8 cellular contexts compared by ENCODE assay signal in the genomic region with DNA sequence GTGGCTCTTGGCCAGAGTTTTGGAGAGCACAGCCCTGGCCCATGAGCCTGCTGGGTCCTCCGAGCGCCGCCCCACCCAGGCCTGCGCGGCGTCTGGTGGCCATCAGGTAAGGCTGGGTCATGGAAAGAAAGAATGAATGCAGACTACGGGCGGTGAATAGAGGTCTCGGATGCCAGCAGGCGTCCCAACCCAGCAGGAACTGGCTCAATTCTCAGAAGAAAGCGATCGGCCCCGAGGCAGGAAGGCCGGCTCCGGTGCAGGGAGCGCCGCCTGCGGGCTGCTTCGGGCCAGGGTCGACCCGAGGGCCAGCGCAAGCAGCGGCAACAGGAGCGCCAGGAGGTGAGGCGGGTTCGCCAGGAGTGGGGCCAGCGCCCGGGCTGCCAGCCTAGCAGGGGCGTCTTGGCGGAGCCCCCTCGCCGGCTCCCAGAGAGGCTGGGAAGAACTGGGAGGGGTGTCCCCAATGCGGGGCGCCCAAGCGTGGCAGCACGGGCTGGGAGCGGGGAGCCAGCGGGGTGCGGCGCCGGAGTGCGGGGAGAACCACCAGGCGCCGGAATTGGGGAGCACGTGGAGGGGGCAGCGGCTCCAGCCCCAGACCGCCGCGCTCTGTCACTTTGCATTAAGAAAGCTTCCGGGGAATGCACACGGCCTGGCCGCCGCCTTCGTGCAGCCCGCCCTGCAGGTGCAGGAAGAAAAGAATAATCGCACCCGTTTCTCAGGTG. TPM values are rescaled to one million over a fixed set of nuclear protein-coding genes. Genes with fewer than 3 reads are reported as not detected.
DNase-seq lines count a peak whose midpoint lies in the region; ATAC-seq, FAIRE-seq and TF ChIP-seq lines count a peak whose summit lies in the region.

No MANE protein-coding gene starts in this region.

- H3K4me3 ChIP-seq in A673 (ENCODE audit: low read depth, low read length, poor library complexity, severe bottlenecking) (peak overlapping the region; percentile 49), SU-DHL-6 (ENCODE audit: insufficient read depth, low read length, poor library complexity, severe bottlenecking) (no peak overlapping the region), skeletal muscle cell (ENCODE audit: low read depth, low read length) (peak overlapping the region; percentile 11)

- no peaks in the 10 kb centered on the region for H3K9me3 Mint-ChIP-seq in glutamatergic neuron (ENCODE audit: unreplicated experiment)

- peak overlapping the region; percentile 80 for H3K4me3 Mint-ChIP-seq in glutamatergic neuron (ENCODE audit: unreplicated experiment)

- TF ChIP-seq CTCF in A673 (conservative IDR thresholded peaks at IDR 0.05; ENCODE audit: low read depth, low read length) (peak; percentile 53), SU-DHL-6 (IDR thresholded peaks at IDR 0.05; ENCODE audit: insufficient read depth, low read length, poor library complexity, severe bottlenecking) (no peak), glutamatergic neuron (IDR thresholded peaks at IDR 0.05; ENCODE audit: partially characterized antibody, unreplicated experiment) (no peak)

- H3K27me3 Mint-ChIP-seq in glutamatergic neuron (ENCODE audit: unreplicated experiment): peaks cover 3% of the 10 kb centered on the region

- intact Hi-C loops in A673 (cut with micrococcal nuclease; ENCODE audit: unreplicated experiment): no loop called here

- CTCF ChIA-PET in A673 (lab: Charles Lee): interaction anchor here (0.6 kb wide), 1 partner anchor 153 kb away, joined by 4 read pairs; no protein-coding TSS in a partner anchor

- no peaks in the 10 kb centered on the region for H3F3A ChIP-seq in SU-DHL-6 (ENCODE audit: insufficient read depth)

- FAIRE-seq in GM12891 (lab: Jason Lieb, UNC): no peak

- POLR2A ChIA-PET in A673 (lab: Charles Lee; ENCODE audit: low non-redundant PET): no interaction called here

- no peaks in the 10 kb centered on the region for H3K9me2 ChIP-seq in SU-DHL-6 (replicated peaks; ENCODE audit: insufficient read depth, low read length)

- H3K27ac Mint-ChIP-seq in glutamatergic neuron (ENCODE audit: unreplicated experiment): no peak overlapping the region

- no peak for ATAC-seq in GM18502 (IDR thresholded peaks at IDR 0.05; ENCODE audit: poor library complexity, unreplicated experiment)
- no peak for ATAC-seq in GM19328 (IDR thresholded peaks at IDR 0.05; ENCODE audit: unreplicated experiment)
- no peak for ATAC-seq in HG03039 (IDR thresholded peaks at IDR 0.05; ENCODE audit: unreplicated experiment)

- no peaks in the 10 kb centered on the region for H4K20me1 ChIP-seq in SU-DHL-6 (ENCODE audit: low read depth, low read length)

- no peaks in the 10 kb centered on the region for H3K4me1 Mint-ChIP-seq in glutamatergic neuron (ENCODE audit: low read depth, unreplicated experiment)

- H3K4me1 ChIP-seq in A673 (ENCODE audit: insufficient read depth, low read length, poor library complexity, severe bottlenecking): no peaks in the 10 kb centered on the region

- peak overlapping the region; percentile 45 for H3K4me2 ChIP-seq in SU-DHL-6 (ENCODE audit: low read depth, low read length, poor library complexity, severe bottlenecking)

- H3K9me3 ChIP-seq in A673 (ENCODE audit: low read depth, low read length, poor library complexity, severe bottlenecking): no peaks in the 10 kb centered on the region
- no peaks in the 10 kb centered on the region for H3K9me3 ChIP-seq in SU-DHL-6 (ENCODE audit: insufficient read depth, low read length)

- peaks cover 16% of the 10 kb centered on the region for H3K27me3 ChIP-seq in A673 (replicated peaks; ENCODE audit: insufficient read depth, low read depth, low read length, poor library complexity)
- H3K27me3 ChIP-seq in SU-DHL-6 (ENCODE audit: low read length): no peaks in the 10 kb centered on the region

- peak overlapping the region; percentile 22; the same call in 1 of the 2 replicates for H3K9ac ChIP-seq in SU-DHL-6 (ENCODE audit: low read length)

- no peaks in the 10 kb centered on the region for H3K36me3 ChIP-seq in A673 (ENCODE audit: insufficient read depth, low read length, poor library complexity, severe bottlenecking)
- H3K36me3 ChIP-seq in SU-DHL-6 (ENCODE audit: low read length): no peaks in the 10 kb centered on the region

- no peak for TF ChIP-seq POLR2A in GM12891 (IDR thresholded peaks at IDR 0.05; ENCODE audit: low read depth, low read length)

- H3K79me2 ChIP-seq in SU-DHL-6 (ENCODE audit: insufficient read depth, low read length): no peaks in the 10 kb centered on the region

- H2AFZ ChIP-seq in SU-DHL-6 (ENCODE audit: low read depth, low read length, severe bottlenecking): peak overlapping the region; percentile 42

- DNase-seq in A673 (ENCODE audit: low spot score) (peak; percentile 36), GM12891 (ENCODE audit: insufficient read length, low spot score) (peak; percentile 58), glutamatergic neuron (peak; percentile 66), skeletal muscle cell (ENCODE audit: low read depth) (no peak)

- no TSS peak for BruUV-seq in A673 (replicated peaks; lab: Mats Ljungman, UMichigan)

- no peak overlapping the region for H3K27ac ChIP-seq in A673 (ENCODE audit: low read depth, low read length, poor library complexity, severe bottlenecking)
- H3K27ac ChIP-seq in SU-DHL-6 (ENCODE audit: low read depth, low read length): no peak overlapping the region

- no peaks in the 10 kb centered on the region for H3K36me3 Mint-ChIP-seq in glutamatergic neuron (ENCODE audit: unreplicated experiment)

TF ChIP-seq in GM12891, 5 proteins besides CTCF, POLR2A, EP300 and RAD21:
- TF ChIP-seq SPI1 (IDR thresholded peaks at IDR 0.05; ENCODE audit: low read depth, low read length) (no peak), TAF1 (IDR thresholded peaks at IDR 0.05; ENCODE audit: low read depth, low read length) (no peak), POLR2AphosphoS5 (IDR thresholded peaks at IDR 0.05; ENCODE audit: low read depth, low read length) (no peak), PAX5 (IDR thresholded peaks at IDR 0.05; ENCODE audit: insufficient read depth, low read length, severe bottlenecking) (no peak), POU2F2 (IDR thresholded peaks at IDR 0.05; ENCODE audit: low read depth, low read length) (no peak)

RNA-seq across cellular contexts. Expression of a gene that starts 7.1 kb away (rescaled TPM):
- total RNA-seq in A673 (2021) (1.0 and 3.5 TPM in 2 replicates), glutamatergic neuron (ENCODE audit: unreplicated experiment) (not detected)
- polyA plus RNA-seq in GM12891 (2012; ENCODE audit: low read depth, missing spikeins): 0.04 TPM
